Comparison of ENCODE assay signal across 1 cellular context in the genomic region with DNA sequence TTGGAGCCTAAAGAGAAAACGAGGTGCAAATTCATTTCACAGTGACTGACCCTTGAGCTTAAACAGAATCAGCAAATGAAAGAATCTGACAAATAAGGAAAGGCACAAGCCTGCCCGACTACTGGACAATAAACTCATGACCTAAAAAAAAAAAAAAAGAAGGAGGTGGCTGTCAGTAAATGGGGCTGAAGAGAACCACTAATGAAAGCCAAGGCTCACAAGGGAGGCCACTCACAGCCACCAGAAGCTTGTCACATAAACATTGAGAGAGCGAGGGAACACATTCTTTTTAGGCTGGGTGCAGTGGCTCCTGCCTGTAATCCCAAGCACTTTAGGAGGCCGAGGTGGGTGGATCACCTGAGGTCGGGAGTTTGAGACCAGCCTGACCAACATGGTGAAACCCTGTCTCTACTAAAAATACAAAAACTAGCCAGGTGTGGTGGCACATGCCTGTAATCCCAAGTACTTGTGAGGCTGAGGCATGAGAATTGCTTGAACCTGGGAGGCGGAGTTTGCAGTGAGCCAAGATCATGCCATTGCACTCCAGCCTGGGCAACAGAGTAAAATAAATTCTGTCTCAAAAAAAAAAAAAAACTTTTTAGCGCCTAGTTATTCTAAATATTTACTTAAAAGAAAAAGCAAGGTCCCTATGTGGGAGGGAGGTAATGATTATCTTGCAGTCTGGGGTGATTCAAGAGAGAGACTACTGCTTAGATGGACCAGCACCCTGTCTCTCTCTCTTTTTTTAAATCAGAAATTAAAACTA.
TF ChIP-seq lines count a peak whose summit lies in the region.
"Not testable (repeated sequence)": the region's sequence is repeated elsewhere in the genome, so short reads cannot be mapped to it uniquely, and the experiment has no call there.

No MANE protein-coding gene starts in this region.

TF ChIP-seq in HepG2, 621 proteins besides CTCF, POLR2A, EP300 and RAD21 (continued from another document):
- TF ChIP-seq TAF1 (CRISPR knock-in tag; IDR thresholded peaks at IDR 0.05) (peak; percentile 25; the same call in 1 of the 2 replicates), NFE2L2 (IDR thresholded peaks at IDR 0.05; ENCODE audit: low read length) (peak; percentile 82), ZNF430 (CRISPR knock-in tag; IDR thresholded peaks at IDR 0.05) (peak; percentile 43), ZNF441 (CRISPR knock-in tag; IDR thresholded peaks at IDR 0.05; ENCODE audit: borderline replicate concordance) (peak; percentile 74; the same call in 1 of the 2 replicates), GFI1 (CRISPR knock-in tag; IDR thresholded peaks at IDR 0.05; ENCODE audit: borderline replicate concordance) (0 out of 2 replicates have a peak, but pooled peaks have one; percentile 50), FOXP1 (CRISPR knock-in tag; IDR thresholded peaks at IDR 0.05) (peak; percentile 69; the same call in 1 of the 2 replicates), POGZ (CRISPR knock-in tag; IDR thresholded peaks at IDR 0.05) (peak; percentile 77), TBX3 (IDR thresholded peaks at IDR 0.05; ENCODE audit: borderline replicate concordance) (0 out of 2 replicates have a peak, but pooled peaks have one; percentile 53), MED13 (CRISPR knock-in tag; IDR thresholded peaks at IDR 0.05) (peak; percentile 46; the same call in 1 of the 2 replicates), ZMYM2 (CRISPR knock-in tag; IDR thresholded peaks at IDR 0.05) (peak; percentile 83), FOXJ3 (CRISPR knock-in tag; IDR thresholded peaks at IDR 0.05; ENCODE audit: borderline replicate concordance) (peak; percentile 65; the same call in 1 of the 2 replicates), TCF7 (IDR thresholded peaks at IDR 0.05; ENCODE audit: low read depth) (0 out of 2 replicates have a peak, but pooled peaks have one; percentile 25), PHF21A (CRISPR knock-in tag; IDR thresholded peaks at IDR 0.05) (peak; percentile 51; the same call in 1 of the 2 replicates), HOXA3 (CRISPR knock-in tag; IDR thresholded peaks at IDR 0.05) (peak; percentile 31; the same call in 1 of the 2 replicates), CREB1 (CRISPR knock-in tag; IDR thresholded peaks at IDR 0.05) (peak; percentile 50), MEIS1 (CRISPR knock-in tag; IDR thresholded peaks at IDR 0.05; ENCODE audit: borderline replicate concordance) (peak; percentile 58; the same call in 1 of the 2 replicates), SAP130 (CRISPR knock-in tag; IDR thresholded peaks at IDR 0.05; ENCODE audit: low read depth) (peak; percentile 47; the same call in 1 of the 2 replicates), RARA (CRISPR knock-in tag; IDR thresholded peaks at IDR 0.05) (peak; percentile 45), ISL2 (CRISPR knock-in tag; IDR thresholded peaks at IDR 0.05) (peak; percentile 85)
- TF ChIP-seq FOXP1, CREB1 (IDR thresholded peaks at IDR 0.05): not testable (repeated sequence)
- TF ChIP-seq, protein P1, sequence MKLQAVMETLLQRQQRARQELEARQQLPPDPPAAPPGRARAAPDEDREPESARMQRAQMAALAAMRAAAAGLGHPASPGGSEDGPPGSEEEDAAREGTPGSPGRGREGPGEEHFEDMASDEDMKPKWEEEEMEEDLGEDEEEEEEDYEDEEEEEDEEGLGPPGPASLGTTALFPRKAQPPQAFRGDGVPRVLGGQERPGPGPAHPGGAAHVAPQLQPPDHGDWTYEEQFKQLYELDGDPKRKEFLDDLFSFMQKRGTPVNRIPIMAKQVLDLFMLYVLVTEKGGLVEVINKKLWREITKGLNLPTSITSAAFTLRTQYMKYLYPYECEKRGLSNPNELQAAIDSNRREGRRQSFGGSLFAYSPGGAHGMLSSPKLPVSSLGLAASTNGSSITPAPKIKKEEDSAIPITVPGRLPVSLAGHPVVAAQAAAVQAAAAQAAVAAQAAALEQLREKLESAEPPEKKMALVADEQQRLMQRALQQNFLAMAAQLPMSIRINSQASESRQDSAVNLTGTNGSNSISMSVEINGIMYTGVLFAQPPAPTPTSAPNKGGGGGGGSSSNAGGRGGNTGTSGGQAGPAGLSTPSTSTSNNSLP (IDR thresholded peaks at IDR 0.05; ENCODE audit: low read depth, low read length), result 0 out of 2 replicates have a peak, but pooled peaks have one; percentile 51
- TF ChIP-seq, protein P2, sequence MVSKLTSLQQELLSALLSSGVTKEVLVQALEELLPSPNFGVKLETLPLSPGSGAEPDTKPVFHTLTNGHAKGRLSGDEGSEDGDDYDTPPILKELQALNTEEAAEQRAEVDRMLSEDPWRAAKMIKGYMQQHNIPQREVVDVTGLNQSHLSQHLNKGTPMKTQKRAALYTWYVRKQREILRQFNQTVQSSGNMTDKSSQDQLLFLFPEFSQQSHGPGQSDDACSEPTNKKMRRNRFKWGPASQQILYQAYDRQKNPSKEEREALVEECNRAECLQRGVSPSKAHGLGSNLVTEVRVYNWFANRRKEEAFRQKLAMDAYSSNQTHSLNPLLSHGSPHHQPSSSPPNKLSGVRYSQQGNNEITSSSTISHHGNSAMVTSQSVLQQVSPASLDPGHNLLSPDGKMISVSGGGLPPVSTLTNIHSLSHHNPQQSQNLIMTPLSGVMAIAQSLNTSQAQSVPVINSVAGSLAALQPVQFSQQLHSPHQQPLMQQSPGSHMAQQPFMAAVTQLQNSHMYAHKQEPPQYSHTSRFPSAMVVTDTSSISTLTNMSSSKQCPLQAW (CRISPR knock-in tag; IDR thresholded peaks at IDR 0.05), result peak; percentile 40; the same call in 1 of the 2 replicates
- TF ChIP-seq, protein P3, sequence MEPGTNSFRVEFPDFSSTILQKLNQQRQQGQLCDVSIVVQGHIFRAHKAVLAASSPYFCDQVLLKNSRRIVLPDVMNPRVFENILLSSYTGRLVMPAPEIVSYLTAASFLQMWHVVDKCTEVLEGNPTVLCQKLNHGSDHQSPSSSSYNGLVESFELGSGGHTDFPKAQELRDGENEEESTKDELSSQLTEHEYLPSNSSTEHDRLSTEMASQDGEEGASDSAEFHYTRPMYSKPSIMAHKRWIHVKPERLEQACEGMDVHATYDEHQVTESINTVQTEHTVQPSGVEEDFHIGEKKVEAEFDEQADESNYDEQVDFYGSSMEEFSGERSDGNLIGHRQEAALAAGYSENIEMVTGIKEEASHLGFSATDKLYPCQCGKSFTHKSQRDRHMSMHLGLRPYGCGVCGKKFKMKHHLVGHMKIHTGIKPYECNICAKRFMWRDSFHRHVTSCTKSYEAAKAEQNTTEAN (CRISPR knock-in tag; conservative IDR thresholded peaks at IDR 0.05), result peak; percentile 68
